ENCODE assay signal across 20 cellular contexts in the genomic region with DNA sequence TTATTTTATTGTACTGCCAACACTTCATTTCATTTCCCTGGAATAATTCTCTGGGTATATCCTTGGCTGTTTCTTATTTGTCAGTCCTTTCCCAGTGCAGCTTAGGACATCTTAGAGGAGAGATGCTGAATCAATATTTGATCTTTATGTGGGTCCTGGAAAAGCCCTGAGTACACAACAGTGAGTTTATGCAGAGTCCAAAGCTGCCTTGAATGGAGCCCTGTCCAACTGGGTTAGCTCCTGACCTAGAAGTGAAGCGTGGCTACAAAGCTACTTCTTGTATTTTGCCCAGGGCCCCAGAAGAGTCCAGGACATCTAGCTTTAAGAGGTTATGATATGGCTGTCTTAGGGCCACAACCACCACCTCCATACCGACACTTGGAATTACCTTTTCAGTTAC.
"Had no signal": no experiment of that assay in that cellular context is flagged by ENCODE, and none has a peak within 500 bp of the region (broad histone marks: within the 10 kb centered on the region; RNA-seq: fewer than 3 reads in every experiment).

No MANE protein-coding gene starts in this region.

- H3K27ac ChIP-seq: coronary artery, dorsolateral prefrontal cortex, epithelial cell of prostate, foreskin keratinocyte, gastroesophageal sphincter, heart left ventricle, left lung, lower lobe of right lung had no signal

- H3K4me1 ChIP-seq: foreskin keratinocyte, heart left ventricle, left lung, lower lobe of right lung had no signal

- DNase-seq: dermis blood vessel endothelial cell; dorsolateral prefrontal cortex; effector CD4-positive, alpha-beta T cell; effector memory CD8-positive, alpha-beta T cell; endodermal cell; erythroblast; foreskin keratinocyte; heart left ventricle; hippocampal formation; left cardiac atrium; left lung; left ventricle myocardium superior; lower lobe of right lung; mesenchymal stem cell; mucosa of descending colon; naive B cell; naive thymus-derived CD8-positive, alpha-beta T cell had no signal

- H3K9me3 ChIP-seq: gastroesophageal sphincter, heart left ventricle, left lung, lower lobe of right lung, mucosa of descending colon had no signal

- H3K27me3 ChIP-seq: dorsolateral prefrontal cortex, foreskin keratinocyte, gastroesophageal sphincter, heart left ventricle, left lung had no signal

- H3K4me3 ChIP-seq: coronary artery, dorsolateral prefrontal cortex, gastroesophageal sphincter, heart left ventricle, left lung, lower lobe of right lung, mucosa of descending colon had no signal

- H3K36me3 ChIP-seq: gastroesophageal sphincter, heart left ventricle, left lung, lower lobe of right lung had no signal
